ENCODE assay signal across 1 cellular context in the genomic region with DNA sequence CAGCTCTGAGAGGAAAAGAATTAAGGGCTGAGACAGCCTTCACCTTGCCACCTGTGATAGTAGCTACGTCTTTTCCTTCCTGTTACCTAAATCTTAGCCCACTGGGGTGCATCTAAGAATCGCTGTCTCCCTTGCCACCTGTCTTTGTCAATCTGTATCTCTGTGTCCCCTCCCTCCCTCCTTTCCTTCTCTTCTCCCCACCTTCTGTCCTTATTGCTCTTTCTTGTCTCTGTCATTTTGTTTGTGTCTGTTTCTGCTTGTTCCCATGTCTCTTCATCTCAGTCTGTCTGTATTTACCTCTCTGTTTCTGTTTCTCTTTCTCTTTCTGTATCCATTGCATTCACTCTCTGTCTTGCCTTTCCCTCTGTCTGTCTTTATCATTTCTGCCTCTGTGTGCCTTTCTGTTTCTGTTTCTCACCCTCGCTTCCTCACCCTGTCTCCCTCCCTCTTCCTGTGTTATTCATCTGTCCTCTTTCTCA.
TF ChIP-seq lines count a peak whose summit lies in the region.

No MANE protein-coding gene starts in this region.

TF ChIP-seq in HepG2, 621 proteins besides CTCF, POLR2A, EP300 and RAD21 (continued from another document):
- TF ChIP-seq, protein P1, sequence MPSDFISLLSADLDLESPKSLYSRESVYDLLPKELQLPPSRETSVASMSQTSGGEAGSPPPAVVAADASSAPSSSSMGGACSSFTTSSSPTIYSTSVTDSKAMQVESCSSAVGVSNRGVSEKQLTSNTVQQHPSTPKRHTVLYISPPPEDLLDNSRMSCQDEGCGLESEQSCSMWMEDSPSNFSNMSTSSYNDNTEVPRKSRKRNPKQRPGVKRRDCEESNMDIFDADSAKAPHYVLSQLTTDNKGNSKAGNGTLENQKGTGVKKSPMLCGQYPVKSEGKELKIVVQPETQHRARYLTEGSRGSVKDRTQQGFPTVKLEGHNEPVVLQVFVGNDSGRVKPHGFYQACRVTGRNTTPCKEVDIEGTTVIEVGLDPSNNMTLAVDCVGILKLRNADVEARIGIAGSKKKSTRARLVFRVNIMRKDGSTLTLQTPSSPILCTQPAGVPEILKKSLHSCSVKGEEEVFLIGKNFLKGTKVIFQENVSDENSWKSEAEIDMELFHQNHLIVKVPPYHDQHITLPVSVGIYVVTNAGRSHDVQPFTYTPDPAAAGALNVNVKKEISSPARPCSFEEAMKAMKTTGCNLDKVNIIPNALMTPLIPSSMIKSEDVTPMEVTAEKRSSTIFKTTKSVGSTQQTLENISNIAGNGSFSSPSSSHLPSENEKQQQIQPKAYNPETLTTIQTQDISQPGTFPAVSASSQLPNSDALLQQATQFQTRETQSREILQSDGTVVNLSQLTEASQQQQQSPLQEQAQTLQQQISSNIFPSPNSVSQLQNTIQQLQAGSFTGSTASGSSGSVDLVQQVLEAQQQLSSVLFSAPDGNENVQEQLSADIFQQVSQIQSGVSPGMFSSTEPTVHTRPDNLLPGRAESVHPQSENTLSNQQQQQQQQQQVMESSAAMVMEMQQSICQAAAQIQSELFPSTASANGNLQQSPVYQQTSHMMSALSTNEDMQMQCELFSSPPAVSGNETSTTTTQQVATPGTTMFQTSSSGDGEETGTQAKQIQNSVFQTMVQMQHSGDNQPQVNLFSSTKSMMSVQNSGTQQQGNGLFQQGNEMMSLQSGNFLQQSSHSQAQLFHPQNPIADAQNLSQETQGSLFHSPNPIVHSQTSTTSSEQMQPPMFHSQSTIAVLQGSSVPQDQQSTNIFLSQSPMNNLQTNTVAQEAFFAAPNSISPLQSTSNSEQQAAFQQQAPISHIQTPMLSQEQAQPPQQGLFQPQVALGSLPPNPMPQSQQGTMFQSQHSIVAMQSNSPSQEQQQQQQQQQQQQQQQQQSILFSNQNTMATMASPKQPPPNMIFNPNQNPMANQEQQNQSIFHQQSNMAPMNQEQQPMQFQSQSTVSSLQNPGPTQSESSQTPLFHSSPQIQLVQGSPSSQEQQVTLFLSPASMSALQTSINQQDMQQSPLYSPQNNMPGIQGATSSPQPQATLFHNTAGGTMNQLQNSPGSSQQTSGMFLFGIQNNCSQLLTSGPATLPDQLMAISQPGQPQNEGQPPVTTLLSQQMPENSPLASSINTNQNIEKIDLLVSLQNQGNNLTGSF (CRISPR knock-in tag; IDR thresholded peaks at IDR 0.05), result no peak
- TF ChIP-seq, protein P2, sequence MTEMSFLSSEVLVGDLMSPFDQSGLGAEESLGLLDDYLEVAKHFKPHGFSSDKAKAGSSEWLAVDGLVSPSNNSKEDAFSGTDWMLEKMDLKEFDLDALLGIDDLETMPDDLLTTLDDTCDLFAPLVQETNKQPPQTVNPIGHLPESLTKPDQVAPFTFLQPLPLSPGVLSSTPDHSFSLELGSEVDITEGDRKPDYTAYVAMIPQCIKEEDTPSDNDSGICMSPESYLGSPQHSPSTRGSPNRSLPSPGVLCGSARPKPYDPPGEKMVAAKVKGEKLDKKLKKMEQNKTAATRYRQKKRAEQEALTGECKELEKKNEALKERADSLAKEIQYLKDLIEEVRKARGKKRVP (CRISPR knock-in tag; IDR thresholded peaks at IDR 0.05), result no peak
- no peak for TF ChIP-seq DMAP1 (CRISPR knock-in tag; IDR thresholded peaks at IDR 0.05)
- TF ChIP-seq, protein P3, sequence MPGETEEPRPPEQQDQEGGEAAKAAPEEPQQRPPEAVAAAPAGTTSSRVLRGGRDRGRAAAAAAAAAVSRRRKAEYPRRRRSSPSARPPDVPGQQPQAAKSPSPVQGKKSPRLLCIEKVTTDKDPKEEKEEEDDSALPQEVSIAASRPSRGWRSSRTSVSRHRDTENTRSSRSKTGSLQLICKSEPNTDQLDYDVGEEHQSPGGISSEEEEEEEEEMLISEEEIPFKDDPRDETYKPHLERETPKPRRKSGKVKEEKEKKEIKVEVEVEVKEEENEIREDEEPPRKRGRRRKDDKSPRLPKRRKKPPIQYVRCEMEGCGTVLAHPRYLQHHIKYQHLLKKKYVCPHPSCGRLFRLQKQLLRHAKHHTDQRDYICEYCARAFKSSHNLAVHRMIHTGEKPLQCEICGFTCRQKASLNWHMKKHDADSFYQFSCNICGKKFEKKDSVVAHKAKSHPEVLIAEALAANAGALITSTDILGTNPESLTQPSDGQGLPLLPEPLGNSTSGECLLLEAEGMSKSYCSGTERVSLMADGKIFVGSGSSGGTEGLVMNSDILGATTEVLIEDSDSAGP (CRISPR knock-in tag; IDR thresholded peaks at IDR 0.05; ENCODE audit: borderline replicate concordance), result no peak
- TF ChIP-seq ZNF282 (IDR thresholded peaks at IDR 0.05; ENCODE audit: partially characterized antibody), result no peak
- no peak for TF ChIP-seq NFIB (CRISPR knock-in tag; IDR thresholded peaks at IDR 0.05; ENCODE audit: borderline replicate concordance)
- TF ChIP-seq, protein P4, sequence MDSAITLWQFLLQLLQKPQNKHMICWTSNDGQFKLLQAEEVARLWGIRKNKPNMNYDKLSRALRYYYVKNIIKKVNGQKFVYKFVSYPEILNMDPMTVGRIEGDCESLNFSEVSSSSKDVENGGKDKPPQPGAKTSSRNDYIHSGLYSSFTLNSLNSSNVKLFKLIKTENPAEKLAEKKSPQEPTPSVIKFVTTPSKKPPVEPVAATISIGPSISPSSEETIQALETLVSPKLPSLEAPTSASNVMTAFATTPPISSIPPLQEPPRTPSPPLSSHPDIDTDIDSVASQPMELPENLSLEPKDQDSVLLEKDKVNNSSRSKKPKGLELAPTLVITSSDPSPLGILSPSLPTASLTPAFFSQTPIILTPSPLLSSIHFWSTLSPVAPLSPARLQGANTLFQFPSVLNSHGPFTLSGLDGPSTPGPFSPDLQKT (CRISPR knock-in tag; IDR thresholded peaks at IDR 0.05; ENCODE audit: borderline replicate concordance), result no peak
- TF ChIP-seq, protein P5, sequence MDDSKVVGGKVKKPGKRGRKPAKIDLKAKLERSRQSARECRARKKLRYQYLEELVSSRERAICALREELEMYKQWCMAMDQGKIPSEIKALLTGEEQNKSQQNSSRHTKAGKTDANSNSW (CRISPR knock-in tag; IDR thresholded peaks at IDR 0.05; ENCODE audit: borderline replicate concordance), result no peak
- no peak for TF ChIP-seq ZNF747 (CRISPR knock-in tag; IDR thresholded peaks at IDR 0.05; ENCODE audit: borderline replicate concordance)
- no peak for TF ChIP-seq HNF4G (IDR thresholded peaks at IDR 0.05; ENCODE audit: borderline replicate concordance, low read depth, low read length)
- no peak for TF ChIP-seq HNF4G (CRISPR knock-in tag; IDR thresholded peaks at IDR 0.05; ENCODE audit: borderline replicate concordance, low read depth)
- no peak for TF ChIP-seq ZNF776 (CRISPR knock-in tag; IDR thresholded peaks at IDR 0.05)
- TF ChIP-seq ELF3 (CRISPR knock-in tag; IDR thresholded peaks at IDR 0.05), result no peak
- TF ChIP-seq, protein P6, sequence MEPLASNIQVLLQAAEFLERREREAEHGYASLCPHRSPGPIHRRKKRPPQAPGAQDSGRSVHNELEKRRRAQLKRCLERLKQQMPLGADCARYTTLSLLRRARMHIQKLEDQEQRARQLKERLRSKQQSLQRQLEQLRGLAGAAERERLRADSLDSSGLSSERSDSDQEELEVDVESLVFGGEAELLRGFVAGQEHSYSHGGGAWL (CRISPR knock-in tag; IDR thresholded peaks at IDR 0.05), result no peak
- no peak for TF ChIP-seq ZNF230 (CRISPR knock-in tag; IDR thresholded peaks at IDR 0.05)
- TF ChIP-seq XRCC5 (optimal IDR thresholded peaks at IDR 0.05; ENCODE audit: low read length), result no peak
- TF ChIP-seq, protein P7, sequence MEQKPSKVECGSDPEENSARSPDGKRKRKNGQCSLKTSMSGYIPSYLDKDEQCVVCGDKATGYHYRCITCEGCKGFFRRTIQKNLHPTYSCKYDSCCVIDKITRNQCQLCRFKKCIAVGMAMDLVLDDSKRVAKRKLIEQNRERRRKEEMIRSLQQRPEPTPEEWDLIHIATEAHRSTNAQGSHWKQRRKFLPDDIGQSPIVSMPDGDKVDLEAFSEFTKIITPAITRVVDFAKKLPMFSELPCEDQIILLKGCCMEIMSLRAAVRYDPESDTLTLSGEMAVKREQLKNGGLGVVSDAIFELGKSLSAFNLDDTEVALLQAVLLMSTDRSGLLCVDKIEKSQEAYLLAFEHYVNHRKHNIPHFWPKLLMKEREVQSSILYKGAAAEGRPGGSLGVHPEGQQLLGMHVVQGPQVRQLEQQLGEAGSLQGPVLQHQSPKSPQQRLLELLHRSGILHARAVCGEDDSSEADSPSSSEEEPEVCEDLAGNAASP (CRISPR knock-in tag; IDR thresholded peaks at IDR 0.05; ENCODE audit: borderline replicate concordance), result no peak
- TF ChIP-seq ZSCAN31 (CRISPR knock-in tag; IDR thresholded peaks at IDR 0.05; ENCODE audit: low read depth), result no peak
